16 cellular contexts compared by ENCODE assay signal in the genomic region with DNA sequence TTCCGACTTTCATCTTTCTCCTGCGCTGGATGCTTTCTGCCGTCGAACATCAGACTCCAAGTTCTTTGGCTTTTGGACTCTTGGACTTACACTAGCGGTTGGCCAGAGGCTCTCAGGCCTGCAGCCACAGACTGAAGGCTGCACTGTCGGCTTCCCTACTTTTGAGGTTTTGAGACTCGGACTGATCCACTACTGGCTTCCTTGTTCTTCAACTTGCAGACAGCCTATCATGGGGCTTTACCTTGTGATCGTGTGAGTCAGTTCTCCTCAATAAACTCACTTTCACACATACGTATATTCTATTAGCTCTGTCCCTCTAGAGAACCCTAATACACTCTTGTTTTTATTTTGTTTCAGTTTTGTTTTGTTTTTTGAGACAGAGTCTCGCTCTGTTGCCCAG.
"Had no signal": no experiment of that assay in that cellular context is flagged by ENCODE, and none has a peak within 500 bp of the region (broad histone marks: within the 10 kb centered on the region; RNA-seq: fewer than 3 reads in every experiment).

No MANE protein-coding gene starts in this region.

- H3K4me1 Mint-ChIP-seq: WTC11 had no signal

- H3K27ac Mint-ChIP-seq: activated naive CD8-positive, alpha-beta T cell treated with anti-CD3 and anti-CD28 coated beads, Interleukin-2, amount 10 ng/mL, durations not matched to agents 7 days and 5 days; T-helper 1 cell treated with Interleukin-12 subunit alpha and Interleukin-12 subunit beta and Interleukin-4 antibody, amounts not matched to agents 30 μg/mL and 1 μg/mL, for 36 hours; type B pancreatic cell; WTC11 had no signal

- H3K4me3 Mint-ChIP-seq: activated naive CD8-positive, alpha-beta T cell treated with anti-CD3 and anti-CD28 coated beads, Interleukin-2, amount 10 ng/mL, durations not matched to agents 7 days and 5 days; activated T-cell treated with anti-CD3 and anti-CD28 coated beads, Interleukin-2, amount 50 U/mL, for 4 hours; natural killer cell treated with Interleukin-12 subunit alpha and Interleukin-12 subunit beta and Interleukin-15 and Interleukin-18, amount 100 ng/mL, for 72 hours; T-helper 1 cell treated with Interleukin-12 subunit alpha and Interleukin-12 subunit beta and Interleukin-4 antibody, amounts not matched to agents 30 μg/mL and 1 μg/mL, for 36 hours; type B pancreatic cell; WTC11 had no signal

- ATAC-seq: activated T-cell treated with anti-CD3 and anti-CD28 coated beads, Interleukin-2, amount 50 U/mL, for 4 hours; left lung; natural killer cell treated with Interleukin-12 subunit alpha and Interleukin-12 subunit beta and Interleukin-15 and Interleukin-18, amount 100 ng/mL, for 72 hours; right cardiac atrium; WTC11 had no signal

- H3K27me3 Mint-ChIP-seq: activated naive CD8-positive, alpha-beta T cell treated with anti-CD3 and anti-CD28 coated beads, Interleukin-2, amount 10 ng/mL, durations not matched to agents 7 days and 5 days; natural killer cell treated with Interleukin-12 subunit alpha and Interleukin-12 subunit beta and Interleukin-15 and Interleukin-18, amount 100 ng/mL, for 72 hours; type B pancreatic cell had no signal

- DNase-seq: activated CD8-positive, alpha-beta memory T cell treated with anti-CD3 and anti-CD28 coated beads, Interleukin-2, amount 50 U/mL, for 48 hours; activated naive CD4-positive, alpha-beta T cell treated with Interleukin-2 at 50 U/mL for 16 hours; activated naive CD8-positive, alpha-beta T cell treated with anti-CD3 and anti-CD28 coated beads, Interleukin-2, amount 10 ng/mL, durations not matched to agents 7 days and 5 days; activated T-cell treated with anti-CD3 and anti-CD28 coated beads, Interleukin-2, amount 50 U/mL, for 4 hours; cortex of kidney; foreskin fibroblast; left lung; mammary epithelial cell; ovary; right cardiac atrium; stimulated activated naive CD4-positive, alpha-beta T cell; T1000 had no signal

- H3K9me3 Mint-ChIP-seq: activated naive CD8-positive, alpha-beta T cell treated with anti-CD3 and anti-CD28 coated beads, Interleukin-2, amount 10 ng/mL, durations not matched to agents 7 days and 5 days; activated T-cell treated with anti-CD3 and anti-CD28 coated beads, Interleukin-2, amount 50 U/mL, for 4 hours; natural killer cell treated with Interleukin-12 subunit alpha and Interleukin-12 subunit beta and Interleukin-15 and Interleukin-18, amount 100 ng/mL, for 72 hours; T-helper 1 cell treated with Interleukin-12 subunit alpha and Interleukin-12 subunit beta and Interleukin-4 antibody, amounts not matched to agents 30 μg/mL and 1 μg/mL, for 36 hours; type B pancreatic cell; WTC11 had no signal
